ENCODE assay signal across 11 cellular contexts in the genomic region with DNA sequence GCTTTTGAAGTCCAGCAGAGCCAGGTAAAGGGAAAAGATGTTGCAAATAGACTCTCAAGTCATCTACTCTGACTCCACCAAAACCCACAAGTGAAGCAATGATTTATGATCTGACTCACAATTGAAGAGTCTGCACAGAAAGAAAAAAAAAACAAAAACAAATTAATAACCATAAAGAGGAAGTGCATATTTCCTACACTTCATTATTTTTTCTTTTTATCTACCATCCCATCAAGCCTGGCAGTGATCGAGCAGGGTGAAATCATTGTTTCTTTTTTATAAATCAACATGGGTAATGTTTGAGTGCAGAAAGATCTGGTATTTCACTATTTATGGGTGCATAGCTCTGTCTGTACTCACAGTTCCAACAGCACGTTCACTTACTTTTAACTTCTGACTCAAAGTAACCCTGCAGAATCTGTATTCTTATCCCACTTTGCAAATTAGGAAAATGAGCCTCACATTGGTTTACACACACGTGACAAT.
DNase-seq lines count a peak whose midpoint lies in the region; ATAC-seq and TF ChIP-seq lines count a peak whose summit lies in the region.
"Had no signal": no experiment of that assay in that cellular context is flagged by ENCODE, and none has a peak within 500 bp of the region (broad histone marks: within the 10 kb centered on the region; RNA-seq: fewer than 3 reads in every experiment).

No MANE protein-coding gene starts in this region.

- WGBS in mesenchymal stem cell, result 30% methylated on average over 2 of the region's 3 CpGs

- no peaks in the 10 kb centered on the region for H3K79me1 ChIP-seq in mesenchymal stem cell (replicated peaks; ENCODE audit: low read length, poor library complexity, severe bottlenecking)

- no peak overlapping the region for H3K9ac ChIP-seq in mesenchymal stem cell (ENCODE audit: low read length)

- H2AK5ac ChIP-seq in mesenchymal stem cell (ENCODE audit: low read length, severe bottlenecking), result no peak overlapping the region

- H3K4me2 ChIP-seq in mesenchymal stem cell (ENCODE audit: low read length, poor library complexity, severe bottlenecking), result no peak overlapping the region

- no peak overlapping the region for H4K8ac ChIP-seq in mesenchymal stem cell (ENCODE audit: low read length)

- no peaks in the 10 kb centered on the region for H3K27me3 ChIP-seq in MG63
- no peaks in the 10 kb centered on the region for H3K27me3 ChIP-seq in mesenchymal stem cell (ENCODE audit: control insufficient read depth in 1 of 2, insufficient read depth in 1 of 2, low read length in 2 of 2)

- peaks cover 2% of the 10 kb centered on the region for H3K27me3 Mint-ChIP-seq in glutamatergic neuron (ENCODE audit: unreplicated experiment)

- no peak overlapping the region for H2AFZ ChIP-seq in mesenchymal stem cell (ENCODE audit: low read depth, low read length)

- no peak overlapping the region for H2BK5ac ChIP-seq in mesenchymal stem cell (ENCODE audit: low read depth, low read length, poor library complexity, severe bottlenecking)

- H2BK12ac ChIP-seq in mesenchymal stem cell (ENCODE audit: low read length in 2 of 2), result no peak overlapping the region

- H3K36me3 ChIP-seq in MG63 (no peaks in the 10 kb centered on the region), mesenchymal stem cell (ENCODE audit: control insufficient read depth in 1 of 2, insufficient read depth in 2 of 2, low read depth in 1 of 2, low read length in 2 of 2) (no peaks in the 10 kb centered on the region)

- no peak overlapping the region for H3K4ac ChIP-seq in mesenchymal stem cell (ENCODE audit: low read depth in 1 of 2, low read length in 2 of 2)

- H3K18ac ChIP-seq in mesenchymal stem cell (ENCODE audit: low read depth in 1 of 2, low read length in 2 of 2), result no peak overlapping the region

- H4K91ac ChIP-seq in mesenchymal stem cell (ENCODE audit: low read length), result no peak overlapping the region

- no peak overlapping the region for H3K14ac ChIP-seq in mesenchymal stem cell (ENCODE audit: low read length in 2 of 2)

- H2BK15ac ChIP-seq in mesenchymal stem cell (ENCODE audit: low read depth, poor library complexity, severe bottlenecking), result no peak overlapping the region

- peaks cover 11% of the 10 kb centered on the region for H3K4me1 Mint-ChIP-seq in glutamatergic neuron (ENCODE audit: low read depth, unreplicated experiment)

- no peak for ATAC-seq in HG02884 (IDR thresholded peaks at IDR 0.05; ENCODE audit: unreplicated experiment)

- no peak overlapping the region for H3K4me3 Mint-ChIP-seq in glutamatergic neuron (ENCODE audit: unreplicated experiment)

- peaks cover 4% of the 10 kb centered on the region for H3K9me3 Mint-ChIP-seq in glutamatergic neuron (ENCODE audit: unreplicated experiment)

- TF ChIP-seq CTCF in cardiac fibroblast (IDR thresholded peaks at IDR 0.05; ENCODE audit: low read depth, low read length) (no peak), glutamatergic neuron (IDR thresholded peaks at IDR 0.05; ENCODE audit: partially characterized antibody, unreplicated experiment) (no peak)

- H3K36me3 Mint-ChIP-seq in glutamatergic neuron (ENCODE audit: unreplicated experiment), result no peaks in the 10 kb centered on the region

- H3K4me1 ChIP-seq in mesenchymal stem cell (ENCODE audit: control insufficient read depth, insufficient read depth, low read depth, low read length), result peaks cover 6% of the 10 kb centered on the region

- no peak overlapping the region for H2BK120ac ChIP-seq in mesenchymal stem cell (ENCODE audit: low read depth, low read length)

- H3K9me3 ChIP-seq in MG63 (peaks cover 3% of the 10 kb centered on the region; the same call in 1 of the 2 replicates), mesenchymal stem cell (ENCODE audit: control insufficient read depth, low read length) (no peaks in the 10 kb centered on the region)

- H3K27ac ChIP-seq in mesenchymal stem cell (ENCODE audit: low read length, poor library complexity, severe bottlenecking), result peak overlapping the region; percentile 14
- H3K27ac ChIP-seq: C4-2B had no signal

- no peak overlapping the region for H3K4me3 ChIP-seq in MG63
- no peak overlapping the region for H3K4me3 ChIP-seq in cardiac fibroblast (replicated peaks in 1 of 2; ENCODE audit: low read depth in 2 of 2, low read length in 2 of 2)
- H3K4me3 ChIP-seq in mesenchymal stem cell (ENCODE audit: insufficient read depth in 1 of 2, low read depth in 1 of 2, low read length in 2 of 2), result no peak overlapping the region

- no peak overlapping the region for H3K23ac ChIP-seq in mesenchymal stem cell (ENCODE audit: low read length in 2 of 2)

- DNase-seq in AG08395 (ENCODE audit: low spot score) (peak; percentile 74), MG63 (peak; percentile 52), cardiac fibroblast (ENCODE audit: low read depth in 2 of 2) (peak; percentile 34 to 89), mesenchymal stem cell (peak; percentile 59), glutamatergic neuron (no peak), NCI-H69 (lab: John Stamatoyannopoulos, UW) (no peak), NCI-H524 (lab: John Stamatoyannopoulos, UW) (no peak)
- DNase-seq: nucleus accumbens, T-helper 9 cell had no signal

- H3K27ac Mint-ChIP-seq in glutamatergic neuron (ENCODE audit: unreplicated experiment), result no peak overlapping the region

Comparison
In these comparisons a context has a peak if more than half of its experiments do, and no peak if none do; other contexts are left out.
1. DNase-seq: peak in AG08395 (single experiment), MG63 (single experiment), cardiac fibroblast (2 of 2) and mesenchymal stem cell (single experiment); none in glutamatergic neuron (single experiment), NCI-H69 (single experiment) and NCI-H524 (0 of 2).